ENCODE assay signal across 19 cellular contexts in the genomic region with DNA sequence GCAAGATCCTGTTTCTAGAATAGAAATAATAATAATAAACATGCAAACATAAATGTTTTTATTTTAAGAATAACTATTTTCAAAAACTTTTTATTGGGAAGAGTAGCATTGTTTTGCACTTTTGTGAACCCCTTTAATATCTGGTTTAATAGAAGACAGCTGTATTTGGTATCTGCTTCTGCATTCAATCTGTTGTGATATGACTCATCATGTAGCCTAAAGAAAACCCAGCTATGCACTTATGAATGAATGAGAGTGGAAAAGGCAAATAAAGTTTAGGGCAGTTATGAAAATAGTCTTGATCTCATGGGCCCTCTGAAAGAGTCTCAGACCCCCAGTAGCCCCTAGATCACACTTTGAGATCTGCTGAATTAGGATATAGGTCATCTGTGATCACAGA.
DNase-seq lines count a peak whose midpoint lies in the region; ATAC-seq, FAIRE-seq and TF ChIP-seq lines count a peak whose summit lies in the region.
"Had no signal": no experiment of that assay in that cellular context is flagged by ENCODE, and none has a peak within 500 bp of the region (broad histone marks: within the 10 kb centered on the region; RNA-seq: fewer than 3 reads in every experiment).

No MANE protein-coding gene starts in this region.

- no peaks in the 10 kb centered on the region for H3K36me3 ChIP-seq in astrocyte (ENCODE audit: insufficient read depth, low read length)
- no peaks in the 10 kb centered on the region for H3K36me3 ChIP-seq in GM23338 (ENCODE audit: insufficient read depth)

- H3K9me3 Mint-ChIP-seq in astrocyte (ENCODE audit: unreplicated experiment) (peaks cover 2% of the 10 kb centered on the region), GM23338 (no peaks in the 10 kb centered on the region)

- no peaks in the 10 kb centered on the region for H3K79me2 ChIP-seq in astrocyte (ENCODE audit: insufficient read depth, low read length)
- no peaks in the 10 kb centered on the region for H3K79me2 ChIP-seq in GM23338 (replicated peaks; ENCODE audit: insufficient read depth)

- no peak overlapping the region for H3K27ac ChIP-seq in astrocyte (ENCODE audit: low read depth, low read length)
- no peak overlapping the region for H3K27ac ChIP-seq in GM23338 (ENCODE audit: low read depth)
- H3K27ac ChIP-seq: C4-2B, SK-N-MC had no signal

- H3K9ac ChIP-seq in astrocyte (ENCODE audit: low read length), result no peak overlapping the region

- peak; percentile 40 for DNase-seq in AG10803 (ENCODE audit: low read depth)
- DNase-seq in astrocyte (ENCODE audit: low read depth), result peak; percentile 23
- peak; percentile 47 for DNase-seq in fibroblast of the aortic adventitia (ENCODE audit: low read depth)
- no peak for DNase-seq in GM23338 (ENCODE audit: low spot score)
- DNase-seq in NCI-H510A treated with DMSO at 0.1 percent for 48 hours (lab: John Stamatoyannopoulos, UW), result no peak
- DNase-seq: Caco-2, DND-41, GF-D8, KG1, NCI-H1092 treated with DMSO at 0.1 percent for 48 hours, NCI-H1694, NCI-H2107, NCI-H526 treated with DMSO at 0.1 percent for 48 hours, T-helper 1 cell had no signal

- H3K4me2 ChIP-seq in astrocyte (ENCODE audit: low read length), result peak overlapping the region; percentile 19
- no peak overlapping the region for H3K4me2 ChIP-seq in GM23338

- no peak overlapping the region for H3K4me3 Mint-ChIP-seq in astrocyte (ENCODE audit: unreplicated experiment)
- H3K4me3 Mint-ChIP-seq in GM23338, result no peak overlapping the region

- H3F3A ChIP-seq in GM23338 (replicated peaks; ENCODE audit: low read depth), result no peaks in the 10 kb centered on the region

- TF ChIP-seq CTCF in AG10803 (conservative IDR thresholded peaks at IDR 0.05; ENCODE audit: low read length) (no peak), astrocyte (IDR thresholded peaks at IDR 0.05; ENCODE audit: insufficient read depth, low read depth, low read length) (no peak), fibroblast of the aortic adventitia (IDR thresholded peaks at IDR 0.05; ENCODE audit: insufficient read depth, low read length) (no peak), GM23338 (conservative IDR thresholded peaks at IDR 0.05; ENCODE audit: low read depth in 2 of 2) (no peak)

- H2AFZ ChIP-seq in astrocyte (ENCODE audit: low read depth, low read length), result no peak overlapping the region
- no peak overlapping the region for H2AFZ ChIP-seq in GM23338

- H3K9me3 ChIP-seq in astrocyte (ENCODE audit: insufficient read depth, low read depth, low read length), result no peaks in the 10 kb centered on the region
- H3K9me3 ChIP-seq: Caco-2 had no signal

- no peaks in the 10 kb centered on the region for H3K27me3 ChIP-seq in astrocyte (ENCODE audit: insufficient read depth, low read length)
- no peaks in the 10 kb centered on the region for H3K27me3 ChIP-seq in GM23338 (ENCODE audit: insufficient read depth)

- H3K36me3 Mint-ChIP-seq in astrocyte (ENCODE audit: low read depth, unreplicated experiment) (no peaks in the 10 kb centered on the region), GM23338 (ENCODE audit: low read depth) (no peaks in the 10 kb centered on the region)

- H4K20me1 ChIP-seq in astrocyte (ENCODE audit: insufficient read depth, low read length) (no peaks in the 10 kb centered on the region), GM23338 (replicated peaks; ENCODE audit: insufficient read depth) (no peaks in the 10 kb centered on the region)

- H3K4me1 Mint-ChIP-seq in astrocyte (ENCODE audit: low read depth, unreplicated experiment) (peaks cover 4% of the 10 kb centered on the region), GM23338 (no peaks in the 10 kb centered on the region)

- H3K4me3 ChIP-seq in AG10803 (ENCODE audit: low read length) (no peak overlapping the region), astrocyte (ENCODE audit: insufficient read depth, low read depth, low read length) (no peak overlapping the region), fibroblast of the aortic adventitia (ENCODE audit: low read depth, low read length) (no peak overlapping the region), GM23338 (no peak overlapping the region)
- H3K4me3 ChIP-seq: SK-N-MC had no signal

- H3K9me2 ChIP-seq in GM23338 (ENCODE audit: insufficient read depth), result peaks cover 17% of the 10 kb centered on the region; the same call in 1 of the 2 replicates

- FAIRE-seq in astrocyte (lab: Jason Lieb, UNC), result no peak

- H3K27ac Mint-ChIP-seq in astrocyte (ENCODE audit: unreplicated experiment), result no peak overlapping the region
- no peak overlapping the region for H3K27ac Mint-ChIP-seq in GM23338

- H3K27me3 Mint-ChIP-seq in astrocyte (ENCODE audit: low read depth, unreplicated experiment) (no peaks in the 10 kb centered on the region), GM23338 (ENCODE audit: insufficient read depth, low read depth, poor library complexity) (no peaks in the 10 kb centered on the region)

- ATAC-seq in HG02884 (IDR thresholded peaks at IDR 0.05; ENCODE audit: unreplicated experiment), result peak; percentile 52
- ATAC-seq in GM23338, result no peak
- no peak for ATAC-seq in HG03432 (IDR thresholded peaks at IDR 0.05; ENCODE audit: unreplicated experiment)
- no peak for ATAC-seq in GM21786 (IDR thresholded peaks at IDR 0.05; ENCODE audit: unreplicated experiment)

- H3K4me1 ChIP-seq in astrocyte (ENCODE audit: insufficient read depth, low read length) (no peaks in the 10 kb centered on the region), GM23338 (ENCODE audit: insufficient read depth) (no peaks in the 10 kb centered on the region)
- H3K4me1 ChIP-seq: Caco-2 had no signal

TF ChIP-seq in GM23338, 12 proteins besides CTCF, POLR2A, EP300 and RAD21 (continues in another document):
- TF ChIP-seq, protein P1, sequence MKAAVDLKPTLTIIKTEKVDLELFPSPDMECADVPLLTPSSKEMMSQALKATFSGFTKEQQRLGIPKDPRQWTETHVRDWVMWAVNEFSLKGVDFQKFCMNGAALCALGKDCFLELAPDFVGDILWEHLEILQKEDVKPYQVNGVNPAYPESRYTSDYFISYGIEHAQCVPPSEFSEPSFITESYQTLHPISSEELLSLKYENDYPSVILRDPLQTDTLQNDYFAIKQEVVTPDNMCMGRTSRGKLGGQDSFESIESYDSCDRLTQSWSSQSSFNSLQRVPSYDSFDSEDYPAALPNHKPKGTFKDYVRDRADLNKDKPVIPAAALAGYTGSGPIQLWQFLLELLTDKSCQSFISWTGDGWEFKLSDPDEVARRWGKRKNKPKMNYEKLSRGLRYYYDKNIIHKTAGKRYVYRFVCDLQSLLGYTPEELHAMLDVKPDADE (IDR thresholded peaks at IDR 0.05), result no peak
- TF ChIP-seq EZH2 (IDR thresholded peaks at IDR 0.05; ENCODE audit: low read depth, unreplicated experiment) (no peak), CREB1 (CRISPR knock-in tag; IDR thresholded peaks at IDR 0.05; ENCODE audit: low read depth) (no peak), POLR2AphosphoS5 (IDR thresholded peaks at IDR 0.05; ENCODE audit: low read depth) (no peak), ZNF331 (CRISPR knock-in tag; IDR thresholded peaks at IDR 0.05; ENCODE audit: low read depth) (no peak), ZNF114 (CRISPR knock-in tag; IDR thresholded peaks at IDR 0.05) (no peak), NANOG (IDR thresholded peaks at IDR 0.05; ENCODE audit: borderline replicate concordance) (no peak), STAT1 (IDR thresholded peaks at IDR 0.05; ENCODE audit: unreplicated experiment) (no peak), JUNB (IDR thresholded peaks at IDR 0.05; ENCODE audit: unreplicated experiment) (no peak)
- TF ChIP-seq, protein P2, sequence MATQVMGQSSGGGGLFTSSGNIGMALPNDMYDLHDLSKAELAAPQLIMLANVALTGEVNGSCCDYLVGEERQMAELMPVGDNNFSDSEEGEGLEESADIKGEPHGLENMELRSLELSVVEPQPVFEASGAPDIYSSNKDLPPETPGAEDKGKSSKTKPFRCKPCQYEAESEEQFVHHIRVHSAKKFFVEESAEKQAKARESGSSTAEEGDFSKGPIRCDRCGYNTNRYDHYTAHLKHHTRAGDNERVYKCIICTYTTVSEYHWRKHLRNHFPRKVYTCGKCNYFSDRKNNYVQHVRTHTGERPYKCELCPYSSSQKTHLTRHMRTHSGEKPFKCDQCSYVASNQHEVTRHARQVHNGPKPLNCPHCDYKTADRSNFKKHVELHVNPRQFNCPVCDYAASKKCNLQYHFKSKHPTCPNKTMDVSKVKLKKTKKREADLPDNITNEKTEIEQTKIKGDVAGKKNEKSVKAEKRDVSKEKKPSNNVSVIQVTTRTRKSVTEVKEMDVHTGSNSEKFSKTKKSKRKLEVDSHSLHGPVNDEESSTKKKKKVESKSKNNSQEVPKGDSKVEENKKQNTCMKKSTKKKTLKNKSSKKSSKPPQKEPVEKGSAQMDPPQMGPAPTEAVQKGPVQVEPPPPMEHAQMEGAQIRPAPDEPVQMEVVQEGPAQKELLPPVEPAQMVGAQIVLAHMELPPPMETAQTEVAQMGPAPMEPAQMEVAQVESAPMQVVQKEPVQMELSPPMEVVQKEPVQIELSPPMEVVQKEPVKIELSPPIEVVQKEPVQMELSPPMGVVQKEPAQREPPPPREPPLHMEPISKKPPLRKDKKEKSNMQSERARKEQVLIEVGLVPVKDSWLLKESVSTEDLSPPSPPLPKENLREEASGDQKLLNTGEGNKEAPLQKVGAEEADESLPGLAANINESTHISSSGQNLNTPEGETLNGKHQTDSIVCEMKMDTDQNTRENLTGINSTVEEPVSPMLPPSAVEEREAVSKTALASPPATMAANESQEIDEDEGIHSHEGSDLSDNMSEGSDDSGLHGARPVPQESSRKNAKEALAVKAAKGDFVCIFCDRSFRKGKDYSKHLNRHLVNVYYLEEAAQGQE (IDR thresholded peaks at IDR 0.05; ENCODE audit: unreplicated experiment), result no peak

Comparison
In these comparisons a context has a peak if more than half of its experiments do, and no peak if none do; other contexts are left out.
1. DNase-seq: peak in AG10803 (single experiment), astrocyte (single experiment) and fibroblast of the aortic adventitia (single experiment); none in GM23338 (single experiment) and NCI-H510A treated with DMSO at 0.1 percent for 48 hours (single experiment).